Comparison of ENCODE assay signal across 1 cellular context in genomic region chr17:75776399-75777242, GRCh38.
A peak's percentile ranks its signal among the peaks of the same experiment; 100 is the strongest.
TF ChIP-seq lines count a peak whose summit lies in the region.

No MANE protein-coding gene starts in this region.

TF ChIP-seq in HepG2, 621 proteins besides CTCF, POLR2A, EP300 and RAD21 (continued from another document and continues in another):
- no peak for TF ChIP-seq AKNA (CRISPR knock-in tag; IDR thresholded peaks at IDR 0.05; ENCODE audit: borderline replicate concordance)
- no peak for TF ChIP-seq ELK4 (CRISPR knock-in tag; IDR thresholded peaks at IDR 0.05; ENCODE audit: borderline replicate concordance)
- no peak for TF ChIP-seq ETV6 (CRISPR knock-in tag; conservative IDR thresholded peaks at IDR 0.05)
- no peak for TF ChIP-seq TCF12 (IDR thresholded peaks at IDR 0.05)
- TF ChIP-seq TCF12 (CRISPR knock-in tag; IDR thresholded peaks at IDR 0.05), result no peak
- TF ChIP-seq LCORL (IDR thresholded peaks at IDR 0.05), result no peak
- no peak for TF ChIP-seq LCORL (CRISPR knock-in tag; IDR thresholded peaks at IDR 0.05)
- no peak for TF ChIP-seq GZF1 (CRISPR knock-in tag; IDR thresholded peaks at IDR 0.05)
- TF ChIP-seq ZNF616 (CRISPR knock-in tag; IDR thresholded peaks at IDR 0.05; ENCODE audit: low read depth), result no peak
- TF ChIP-seq THAP8 (CRISPR knock-in tag; IDR thresholded peaks at IDR 0.05; ENCODE audit: borderline replicate concordance), result no peak
- TF ChIP-seq ZNF430 (CRISPR knock-in tag; IDR thresholded peaks at IDR 0.05), result no peak
- no peak for TF ChIP-seq IRF9 (CRISPR knock-in tag; IDR thresholded peaks at IDR 0.05; ENCODE audit: borderline replicate concordance)
- TF ChIP-seq SAFB2 (CRISPR knock-in tag; IDR thresholded peaks at IDR 0.05; ENCODE audit: borderline replicate concordance, low read depth), result no peak
- no peak for TF ChIP-seq CC2D1A (CRISPR knock-in tag; IDR thresholded peaks at IDR 0.05)
- no peak for TF ChIP-seq IRF2 (CRISPR knock-in tag; IDR thresholded peaks at IDR 0.05)
- peak; percentile 60 for TF ChIP-seq CHD2 (IDR thresholded peaks at IDR 0.05; ENCODE audit: low read depth, low read length)
- TF ChIP-seq ZBTB25 (CRISPR knock-in tag; IDR thresholded peaks at IDR 0.05), result no peak
- TF ChIP-seq CBFB (CRISPR knock-in tag; IDR thresholded peaks at IDR 0.05), result no peak
- no peak for TF ChIP-seq RFXAP (CRISPR knock-in tag; IDR thresholded peaks at IDR 0.05; ENCODE audit: borderline replicate concordance)
- no peak for TF ChIP-seq CREM (IDR thresholded peaks at IDR 0.05)
- TF ChIP-seq CREM (CRISPR knock-in tag; IDR thresholded peaks at IDR 0.05), result no peak
- no peak for TF ChIP-seq SKI (IDR thresholded peaks at IDR 0.05; ENCODE audit: partially characterized antibody)
- TF ChIP-seq ZKSCAN5 (CRISPR knock-in tag; IDR thresholded peaks at IDR 0.05), result no peak
- TF ChIP-seq TRIM24 (CRISPR knock-in tag; IDR thresholded peaks at IDR 0.05), result 0 out of 2 replicates have a peak, but pooled peaks have one; percentile 63
- TF ChIP-seq ARID4A (CRISPR knock-in tag; IDR thresholded peaks at IDR 0.05; ENCODE audit: borderline replicate concordance), result 0 out of 2 replicates have a peak, but pooled peaks have one; percentile 15
- TF ChIP-seq TEAD3 (CRISPR knock-in tag; optimal IDR thresholded peaks at IDR 0.05; ENCODE audit: borderline replicate concordance), result peak; percentile 6
- no peak for TF ChIP-seq PRDM15 (CRISPR knock-in tag; IDR thresholded peaks at IDR 0.05)
- no peak for TF ChIP-seq ZNF224 (CRISPR knock-in tag; IDR thresholded peaks at IDR 0.05)
- TF ChIP-seq UBTF (CRISPR knock-in tag; IDR thresholded peaks at IDR 0.05), result 0 out of 2 replicates have a peak, but pooled peaks have one; percentile 22
- no peak for TF ChIP-seq HOXA5 (CRISPR knock-in tag; IDR thresholded peaks at IDR 0.05)
- no peak for TF ChIP-seq NFE2L1 (CRISPR knock-in tag; IDR thresholded peaks at IDR 0.05; ENCODE audit: borderline replicate concordance)
- no peak for TF ChIP-seq MXD1 (CRISPR knock-in tag; IDR thresholded peaks at IDR 0.05)
- TF ChIP-seq ZBTB14 (CRISPR knock-in tag; IDR thresholded peaks at IDR 0.05), result no peak
- TF ChIP-seq MAFF (IDR thresholded peaks at IDR 0.05; ENCODE audit: low read depth, low read length), result 0 out of 2 replicates have a peak, but pooled peaks have one; percentile 9
- TF ChIP-seq PAF1 (CRISPR knock-in tag; IDR thresholded peaks at IDR 0.05), result peak; percentile 90; the same call in 1 of the 2 replicates
- TF ChIP-seq ATF3 (CRISPR knock-in tag; IDR thresholded peaks at IDR 0.05), result no peak
- TF ChIP-seq ZNF263 (CRISPR knock-in tag; IDR thresholded peaks at IDR 0.05), result no peak
- TF ChIP-seq ZNF891 (CRISPR knock-in tag; IDR thresholded peaks at IDR 0.05), result no peak
- TF ChIP-seq DRAP1 (CRISPR knock-in tag; IDR thresholded peaks at IDR 0.05), result no peak
